In the genomic region with DNA sequence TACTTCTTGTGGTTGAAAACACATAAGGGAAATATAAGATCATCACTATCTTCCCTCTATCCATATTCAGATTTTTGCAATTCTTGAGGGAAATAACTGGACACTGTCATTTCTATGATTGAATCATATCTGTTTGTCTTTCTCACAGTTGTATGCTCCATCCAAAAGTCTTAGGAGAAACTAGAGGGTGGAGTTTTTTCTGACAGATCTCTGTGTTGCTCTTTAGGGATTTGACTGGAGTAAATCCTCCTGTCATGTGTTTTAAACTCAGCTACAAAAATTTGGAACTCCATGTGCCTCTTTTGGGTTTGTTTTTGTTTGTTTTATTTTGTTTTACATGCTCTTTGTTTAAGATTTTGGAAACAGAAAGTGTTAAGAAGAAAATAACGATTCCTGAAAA, we compare ENCODE assay signal across 9 cellular contexts.
"Had no signal": no experiment of that assay in that cellular context is flagged by ENCODE, and none has a peak within 500 bp of the region (broad histone marks: within the 10 kb centered on the region; RNA-seq: fewer than 3 reads in every experiment).

No MANE protein-coding gene starts in this region.

- FAIRE-seq: H1, H54, HepG2 had no signal

- DNase-seq: GM23248, H9, HCEC 1CT, KBM-7 had no signal

- H3K4me1 Mint-ChIP-seq: H9, IgD-negative memory B cell had no signal

- H3K9ac ChIP-seq: GM23248 had no signal

- H3K4me3 Mint-ChIP-seq: H9, IgD-negative memory B cell had no signal

- H3K36me3 Mint-ChIP-seq: IgD-negative memory B cell had no signal

- H3K9me3 Mint-ChIP-seq: H9 had no signal

- H3K27me3 Mint-ChIP-seq: IgD-negative memory B cell had no signal

- H3K27ac ChIP-seq: GM23248, HL-60 had no signal

- H3K27ac Mint-ChIP-seq: H9, IgD-negative memory B cell had no signal

- H3K4me3 ChIP-seq: GM23248 had no signal

- ATAC-seq: HepG2 had no signal

- H2AFZ ChIP-seq: GM23248 had no signal
